ENCODE assay signal across 8 cellular contexts in the genomic region with DNA sequence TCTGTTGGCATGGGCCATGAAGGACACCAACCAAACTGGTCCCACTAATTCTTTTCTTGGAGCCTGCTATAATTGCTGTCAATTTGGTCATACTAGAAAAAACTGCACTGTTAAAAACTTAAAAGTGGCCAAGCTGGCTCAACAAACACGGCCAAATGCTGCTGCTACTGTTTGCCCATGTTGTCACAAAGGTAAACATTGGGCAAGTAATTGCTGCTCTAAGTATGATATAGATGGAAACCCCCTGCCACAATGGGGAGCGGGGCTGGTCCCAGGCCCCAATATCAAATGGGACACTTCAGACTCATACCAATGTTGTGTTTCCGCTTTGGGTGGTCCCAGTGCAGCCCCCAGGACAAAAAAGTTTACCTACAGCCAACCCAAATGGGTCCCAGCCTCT.
"Had no signal": no experiment of that assay in that cellular context is flagged by ENCODE, and none has a peak within 500 bp of the region (broad histone marks: within the 10 kb centered on the region; RNA-seq: fewer than 3 reads in every experiment).

No MANE protein-coding gene starts in this region.

- H3K9me3 ChIP-seq: HAP-1 had no signal

- H3K27ac ChIP-seq: HL-60 had no signal

- FAIRE-seq: K562 had no signal

- DNase-seq: GOT3, H7, HFFc6, IMR-90 had no signal

- H3K27ac Mint-ChIP-seq: HFFc6 had no signal

- ATAC-seq: HCT116, K562 had no signal

- H3K36me3 ChIP-seq: HAP-1 had no signal

- H3K4me3 ChIP-seq: HAP-1, K562 had no signal

- H3K4me1 ChIP-seq: HAP-1 had no signal

- H3K4me3 Mint-ChIP-seq: HFFc6 had no signal
